Comparison of ENCODE assay signal across 18 cellular contexts in genomic region chr7:107002804-107003137, GRCh38.
"Had no signal": no experiment of that assay in that cellular context is flagged by ENCODE, and none has a peak within 500 bp of the region (broad histone marks: within the 10 kb centered on the region; RNA-seq: fewer than 3 reads in every experiment).

No MANE protein-coding gene starts in this region.

- H3K27ac ChIP-seq: KMS-11 had no signal

- DNase-seq: Kasumi-1, MM.1S, NCI-H1092 treated with DMSO at 0.1 percent for 48 hours, NCI-H1436, NCI-H187, NCI-H2029, NCI-H2081 treated with DMSO at 0.1 percent for 48 hours, NCI-H2171, NCI-H226, NCI-H446, NCI-H510A, NCI-H524 treated with DMSO at 0.1 percent for 48 hours, NCI-H69, NCI-H774, Right ventricle myocardium superior, RPMI8226, SIG-M5 had no signal

- H3K9ac ChIP-seq: KMS-11 had no signal

- H3K4me2 ChIP-seq: KMS-11 had no signal
